In the genomic region with DNA sequence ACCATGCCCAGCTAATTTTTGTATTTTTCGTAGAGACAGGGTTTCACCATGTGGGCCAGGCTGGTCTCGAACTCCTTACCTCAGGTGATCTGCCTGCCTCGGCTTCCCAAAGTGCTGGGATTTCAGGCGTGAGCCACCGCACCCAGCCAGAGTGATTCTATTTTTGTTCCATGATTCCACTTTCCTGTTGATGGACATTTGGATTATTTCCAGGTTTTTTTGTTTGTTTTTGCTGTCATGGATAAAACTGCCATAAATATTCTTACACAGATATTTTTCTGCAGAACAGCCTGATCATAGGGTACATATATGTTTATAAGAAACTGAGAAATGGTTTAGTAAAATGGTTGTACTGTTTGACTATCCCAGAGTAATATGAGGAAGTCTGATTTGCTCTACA, we compare ENCODE assay signal across 1 cellular context.
TF ChIP-seq lines count a peak whose summit lies in the region.

No MANE protein-coding gene starts in this region.

TF ChIP-seq in GM12878, 131 proteins besides CTCF, POLR2A, EP300 and RAD21 (continued from another document):
- TF ChIP-seq BCL3 (IDR thresholded peaks at IDR 0.05; ENCODE audit: borderline replicate concordance, insufficient read depth, low read depth, low read length, poor library complexity, severe bottlenecking) (no peak), HDAC2 (IDR thresholded peaks at IDR 0.05) (no peak)
